In genomic region chr15:27358751-27359434, GRCh38 we compare ENCODE assay signal across 9 cellular contexts.
DNase-seq lines count a peak whose midpoint lies in the region; ATAC-seq and TF ChIP-seq lines count a peak whose summit lies in the region.
"Had no signal": no experiment of that assay in that cellular context is flagged by ENCODE, and none has a peak within 500 bp of the region (broad histone marks: within the 10 kb centered on the region; RNA-seq: fewer than 3 reads in every experiment).

No MANE protein-coding gene starts in this region.

- ATAC-seq in heart left ventricle (no peak), left ventricle myocardium superior (no peak), HG03342 (IDR thresholded peaks at IDR 0.05; ENCODE audit: unreplicated experiment) (no peak)

- no peak overlapping the region for H3K27ac Mint-ChIP-seq in type B pancreatic cell

- DNase-seq in heart left ventricle, result peak in 2 of 5 donors; percentile 28 to 52
- no peak for DNase-seq in left ventricle myocardium superior
- peak; percentile 23 to 26 for DNase-seq in SJCRH30
- no peak for DNase-seq in type B pancreatic cell (ENCODE audit: extremely low spot score, unreplicated experiment)
- DNase-seq in coronary artery (ENCODE audit: low spot score), result no peak
- no peak for DNase-seq in GOT3 (lab: John Stamatoyannopoulos, UW)

- H3K36me3 ChIP-seq in heart left ventricle (no peaks in the 10 kb centered on the region), SJCRH30 (no peaks in the 10 kb centered on the region), iPS-20b (ENCODE audit: insufficient read depth, low read depth, low read length) (no peaks in the 10 kb centered on the region)

- no peaks in the 10 kb centered on the region for H3K9me3 Mint-ChIP-seq in type B pancreatic cell

- peak; percentile 36 to 74 (median 57) for TF ChIP-seq CTCF in heart left ventricle (IDR thresholded peaks at IDR 0.05)
- peak; percentile 92 for TF ChIP-seq CTCF in type B pancreatic cell (conservative IDR thresholded peaks at IDR 0.05)
- TF ChIP-seq CTCF in coronary artery (IDR thresholded peaks at IDR 0.05), result no peak

- H3K27me3 ChIP-seq in heart left ventricle, result peaks cover 0 to 29% (median 0%) of the 10 kb centered on the region in 9 donors
- H3K27me3 ChIP-seq in SJCRH30, result no peaks in the 10 kb centered on the region
- no peaks in the 10 kb centered on the region for H3K27me3 ChIP-seq in iPS-20b (ENCODE audit: insufficient read depth, low read length)

- peaks cover 6% of the 10 kb centered on the region for H3K4me1 Mint-ChIP-seq in type B pancreatic cell (ENCODE audit: unreplicated experiment)

- peaks cover 5% of the 10 kb centered on the region for H3K27me3 Mint-ChIP-seq in type B pancreatic cell

- H3K4me3 Mint-ChIP-seq in type B pancreatic cell, result no peak overlapping the region

- no peak for TF ChIP-seq POLR2A in heart left ventricle (IDR thresholded peaks at IDR 0.05)

- WGBS in heart left ventricle, 4 donors, result 26 to 27% (median 26%) methylated on average over 18 to 19 of the region's 19 CpGs

- no peaks in the 10 kb centered on the region for H3K4me1 ChIP-seq in heart left ventricle
- H3K4me1 ChIP-seq in SJCRH30, result no peaks in the 10 kb centered on the region
- peaks cover 4% of the 10 kb centered on the region; the same call in 1 of the 2 replicates for H3K4me1 ChIP-seq in iPS-20b (ENCODE audit: insufficient read depth, low read length)

- no peak overlapping the region for H3K9ac ChIP-seq in iPS-20b (ENCODE audit: low read depth, low read length)

- H3K27ac ChIP-seq in heart left ventricle (no peak overlapping the region), SJCRH30 (no peak overlapping the region), iPS-20b (ENCODE audit: low read length) (no peak overlapping the region), coronary artery (no peak overlapping the region)
- H3K27ac ChIP-seq: epithelial cell of prostate had no signal

- H3K36me3 Mint-ChIP-seq in type B pancreatic cell, result no peaks in the 10 kb centered on the region

- H3K4me3 ChIP-seq in heart left ventricle (no peak overlapping the region), SJCRH30 (no peak overlapping the region), iPS-20b (ENCODE audit: low read length) (peak overlapping the region; percentile 31; the same call in 1 of the 2 replicates), coronary artery (no peak overlapping the region)

- intact Hi-C loops in heart left ventricle (cut with DNase I) (loop anchor here in 9 of 10 donors (2.0 to 10.0 kb wide), 6 partner anchors 294 to 470 kb away; no protein-coding TSS in a partner anchor), left ventricle myocardium superior (cut with micrococcal nuclease) (no loop called here)

- H3K9me3 ChIP-seq in heart left ventricle, result no peaks in the 10 kb centered on the region
- H3K9me3 ChIP-seq in SJCRH30 (replicated peaks), result no peaks in the 10 kb centered on the region
- no peaks in the 10 kb centered on the region for H3K9me3 ChIP-seq in iPS-20b (ENCODE audit: insufficient read depth, low read depth, low read length)

Comparison
In these comparisons a context has a peak if more than half of its experiments do, and no peak if none do; other contexts are left out.
1. DNase-seq: peak in SJCRH30 (2 of 2); none in left ventricle myocardium superior (single experiment), type B pancreatic cell (single experiment), coronary artery (single experiment) and GOT3 (single experiment).